ENCODE assay signal across 14 cellular contexts in genomic region chr11:86814775-86815174, GRCh38. TPM values are rescaled to one million over a fixed set of nuclear protein-coding genes. Genes with fewer than 3 reads are reported as not detected.
DNase-seq lines count a peak whose midpoint lies in the region; TF ChIP-seq lines count a peak whose summit lies in the region.
"Had no signal": no experiment of that assay in that cellular context is flagged by ENCODE, and none has a peak within 500 bp of the region (broad histone marks: within the 10 kb centered on the region; RNA-seq: fewer than 3 reads in every experiment).

No MANE protein-coding gene starts in this region.

- peak in 1 of 2 experiments; percentile 46; a peak in 1 of 4 replicates for TF ChIP-seq EP300 in SK-N-SH (IDR thresholded peaks at IDR 0.05; ENCODE audit: borderline replicate concordance in 1 of 2, low read depth in 1 of 2, low read length in 1 of 2)

- H3K4me3 ChIP-seq in SK-N-SH (ENCODE audit: low read depth in 2 of 2, low read length in 1 of 2) (no peak overlapping the region), rectal smooth muscle tissue (ENCODE audit: low read length) (no peak overlapping the region), OCI-LY7 (ENCODE audit: low read depth, low read length, poor library complexity, severe bottlenecking) (no peak overlapping the region)

- H3K4me2 ChIP-seq in SK-N-SH = peak overlapping the region; percentile 32; the same call in 1 of the 2 replicates
- no peak overlapping the region for H3K4me2 ChIP-seq in OCI-LY7 (ENCODE audit: low read length)

- intact Hi-C loops in Calu3 (cut with micrococcal nuclease; ENCODE audit: unreplicated experiment) (no loop called here), OCI-LY7 (cut with micrococcal nuclease; ENCODE audit: unreplicated experiment) (no loop called here)

- no peaks in the 10 kb centered on the region for H3K9me2 ChIP-seq in SK-N-SH
- H3K9me2 ChIP-seq in OCI-LY7 (ENCODE audit: insufficient read depth, low read length) = no peaks in the 10 kb centered on the region

- H3K4me1 ChIP-seq in SK-N-SH (ENCODE audit: control insufficient read depth in 1 of 2, insufficient read depth in 2 of 2, low read depth in 1 of 2, low read length in 1 of 2) = peaks cover 0 to 74% of the 10 kb centered on the region in 2 experiments
- peaks cover 49% of the 10 kb centered on the region for H3K4me1 ChIP-seq in rectal smooth muscle tissue (ENCODE audit: control insufficient read depth, insufficient read depth, low read length)
- no peaks in the 10 kb centered on the region for H3K4me1 ChIP-seq in OCI-LY7 (ENCODE audit: insufficient read depth, low read length, poor library complexity, severe bottlenecking)
- H3K4me1 ChIP-seq: BE2C had no signal

- H3F3A ChIP-seq in SK-N-SH (replicated peaks; ENCODE audit: insufficient read depth) = peaks cover 94% of the 10 kb centered on the region

- no peaks in the 10 kb centered on the region for H3K36me3 Mint-ChIP-seq in Calu3 (ENCODE audit: insufficient read depth, unreplicated experiment)
- H3K36me3 Mint-ChIP-seq: memory B cell had no signal

- no peak for TF ChIP-seq RAD21 in SK-N-SH (IDR thresholded peaks at IDR 0.05; ENCODE audit: low read length)

- no peaks in the 10 kb centered on the region for H3K9me3 Mint-ChIP-seq in Calu3 (ENCODE audit: low read depth, unreplicated experiment)
- H3K9me3 Mint-ChIP-seq: activated T-cell treated with anti-CD3 and anti-CD28 coated beads, Interleukin-2, amount 50 U/mL, for 24 hours; memory B cell had no signal

- TF ChIP-seq CTCF in SK-N-SH (IDR thresholded peaks at IDR 0.05) (no peak), Calu3 (IDR thresholded peaks at IDR 0.05; ENCODE audit: unreplicated experiment) (no peak), OCI-LY7 (conservative IDR thresholded peaks at IDR 0.05; ENCODE audit: low read length) (no peak)

- H3K9ac ChIP-seq in SK-N-SH (peak overlapping the region; percentile 57; the same call in 1 of the 2 replicates), rectal smooth muscle tissue (ENCODE audit: low read length) (no peak overlapping the region)

- H3K79me2 ChIP-seq in SK-N-SH (ENCODE audit: insufficient read depth) (peaks cover 81% of the 10 kb centered on the region), OCI-LY7 (ENCODE audit: insufficient read depth, low read depth, low read length) (no peaks in the 10 kb centered on the region)

- no peak overlapping the region for H2AFZ ChIP-seq in SK-N-SH (ENCODE audit: low read depth)
- no peak overlapping the region for H2AFZ ChIP-seq in OCI-LY7 (ENCODE audit: low read length)

- POLR2A ChIA-PET in SK-N-SH (lab: Yijun Ruan, JAX) = no interaction called here
- POLR2A ChIA-PET in OCI-LY7 (lab: Charles Lee) = no interaction called here

- H3K27me3 ChIP-seq in SK-N-SH (ENCODE audit: insufficient read depth) (no peaks in the 10 kb centered on the region), rectal smooth muscle tissue (ENCODE audit: control insufficient read depth, insufficient read depth, low read length) (no peaks in the 10 kb centered on the region)

- H3K27ac ChIP-seq in SK-N-SH (ENCODE audit: low read depth in 2 of 2, low read length in 1 of 2) (peak overlapping the region; percentile 83 to 95), rectal smooth muscle tissue (ENCODE audit: low read depth, low read length) (peak overlapping the region; percentile 92), OCI-LY7 (ENCODE audit: low read depth, low read length, poor library complexity, severe bottlenecking) (no peak overlapping the region)

- peaks cover 16 to 18% of the 10 kb centered on the region in 2 experiments for H3K36me3 ChIP-seq in SK-N-SH (replicated peaks in 1 of 2; ENCODE audit: control insufficient read depth in 1 of 2, insufficient read depth in 2 of 2, low read length in 1 of 2)
- no peaks in the 10 kb centered on the region for H3K36me3 ChIP-seq in rectal smooth muscle tissue (ENCODE audit: control insufficient read depth, insufficient read depth, low read length)
- H3K36me3 ChIP-seq in OCI-LY7 (ENCODE audit: insufficient read depth, low read length) = no peaks in the 10 kb centered on the region
- H3K36me3 ChIP-seq: BE2C had no signal

- 65% methylated on average over 3 of the region's 3 CpGs for WGBS in SK-N-SH (ENCODE audit: low lambda C conversion rate)

- peaks cover 47% of the 10 kb centered on the region for H3K4me1 Mint-ChIP-seq in Calu3 (ENCODE audit: low read depth, unreplicated experiment)

- BruUV-seq in Calu3 (replicated peaks; lab: Mats Ljungman, UMichigan) (no TSS peak), OCI-LY7 (replicated peaks; lab: Mats Ljungman, UMichigan) (no TSS peak)

- no peak overlapping the region for H3K27ac Mint-ChIP-seq in Calu3 (ENCODE audit: unreplicated experiment)
- H3K27ac Mint-ChIP-seq: activated T-cell treated with anti-CD3 and anti-CD28 coated beads, Interleukin-2, amount 50 U/mL, for 24 hours; memory B cell had no signal

- H3K9me3 ChIP-seq in SK-N-SH (no peaks in the 10 kb centered on the region), OCI-LY7 (ENCODE audit: low read length) (no peaks in the 10 kb centered on the region)
- H3K9me3 ChIP-seq: BE2C had no signal

- no peaks in the 10 kb centered on the region for H3K27me3 Mint-ChIP-seq in Calu3 (ENCODE audit: unreplicated experiment)

- DNase-seq in AG08396 (ENCODE audit: low spot score) (peak; percentile 45), SK-N-SH (no peak), glomerular visceral epithelial cell (ENCODE audit: extremely low spot score) (peak; percentile 44), Calu3 (no peak), OCI-LY7 (ENCODE audit: low spot score) (no peak), cerebellar nuclear complex (lab: John Stamatoyannopoulos, UW) (no peak), globus pallidus (ENCODE audit: low spot score) (no peak)
- DNase-seq: activated T-cell treated with anti-CD3 and anti-CD28 coated beads, Interleukin-2, amount 50 U/mL, for 24 hours; BE2C; GF-D8; NCI-H1694; small intestine had no signal

- CTCF ChIA-PET in SK-N-SH (lab: Yijun Ruan, JAX) = interaction anchor here (1.2 to 4.8 kb wide), 3 partner anchors 207 to 359 kb away, joined by 4 to 42 read pairs (median 13); no protein-coding TSS in a partner anchor
- CTCF ChIA-PET in Calu3 (lab: Charles Lee) = no interaction called here
- CTCF ChIA-PET in OCI-LY7 (lab: Charles Lee; ENCODE audit: unreplicated experiment) = no interaction called here

- no peak overlapping the region for H3K4me3 Mint-ChIP-seq in Calu3 (ENCODE audit: low read depth, unreplicated experiment)
- H3K4me3 Mint-ChIP-seq: activated T-cell treated with anti-CD3 and anti-CD28 coated beads, Interleukin-2, amount 50 U/mL, for 24 hours; memory B cell had no signal

- H4K20me1 ChIP-seq in SK-N-SH (ENCODE audit: insufficient read depth) (peaks cover 24% of the 10 kb centered on the region), OCI-LY7 (ENCODE audit: insufficient read depth, low read length) (0 out of 2 replicates have a peak, but pooled peaks cover 3% of the 10 kb centered on the region)

TF ChIP-seq in SK-N-SH, 30 proteins besides CTCF, POLR2A, EP300 and RAD21 (continues in another document):
- TF ChIP-seq, protein P1, sequence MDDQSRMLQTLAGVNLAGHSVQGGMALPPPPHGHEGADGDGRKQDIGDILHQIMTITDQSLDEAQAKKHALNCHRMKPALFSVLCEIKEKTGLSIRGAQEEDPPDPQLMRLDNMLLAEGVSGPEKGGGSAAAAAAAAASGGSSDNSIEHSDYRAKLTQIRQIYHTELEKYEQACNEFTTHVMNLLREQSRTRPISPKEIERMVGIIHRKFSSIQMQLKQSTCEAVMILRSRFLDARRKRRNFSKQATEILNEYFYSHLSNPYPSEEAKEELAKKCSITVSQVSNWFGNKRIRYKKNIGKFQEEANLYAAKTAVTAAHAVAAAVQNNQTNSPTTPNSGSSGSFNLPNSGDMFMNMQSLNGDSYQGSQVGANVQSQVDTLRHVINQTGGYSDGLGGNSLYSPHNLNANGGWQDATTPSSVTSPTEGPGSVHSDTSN (IDR thresholded peaks at IDR 0.05) = peak; percentile 74
- TF ChIP-seq NRF1 (IDR thresholded peaks at IDR 0.05; ENCODE audit: low read depth, low read length) (no peak), TEAD4 (IDR thresholded peaks at IDR 0.05; ENCODE audit: borderline replicate concordance, insufficient read depth) (0 out of 2 replicates have a peak, but pooled peaks have one; percentile 32), MEF2A (IDR thresholded peaks at IDR 0.05; ENCODE audit: borderline replicate concordance, low read depth) (peak; percentile 33; the same call in 1 of the 2 replicates), JUND (IDR thresholded peaks at IDR 0.05) (peak; percentile 60; the same call in 1 of the 2 replicates), GABPA (IDR thresholded peaks at IDR 0.05; ENCODE audit: low read depth) (no peak), TCF12 (IDR thresholded peaks at IDR 0.05) (peak; percentile 49), CHD2 (IDR thresholded peaks at IDR 0.05; ENCODE audit: low read length, partially characterized antibody) (no peak), POLR2AphosphoS5 (IDR thresholded peaks at IDR 0.05; ENCODE audit: low read depth, low read length) (0 out of 2 replicates have a peak, but pooled peaks have one; percentile 26), RFX5 (IDR thresholded peaks at IDR 0.05; ENCODE audit: low read length) (no peak)
- TF ChIP-seq, protein P2, sequence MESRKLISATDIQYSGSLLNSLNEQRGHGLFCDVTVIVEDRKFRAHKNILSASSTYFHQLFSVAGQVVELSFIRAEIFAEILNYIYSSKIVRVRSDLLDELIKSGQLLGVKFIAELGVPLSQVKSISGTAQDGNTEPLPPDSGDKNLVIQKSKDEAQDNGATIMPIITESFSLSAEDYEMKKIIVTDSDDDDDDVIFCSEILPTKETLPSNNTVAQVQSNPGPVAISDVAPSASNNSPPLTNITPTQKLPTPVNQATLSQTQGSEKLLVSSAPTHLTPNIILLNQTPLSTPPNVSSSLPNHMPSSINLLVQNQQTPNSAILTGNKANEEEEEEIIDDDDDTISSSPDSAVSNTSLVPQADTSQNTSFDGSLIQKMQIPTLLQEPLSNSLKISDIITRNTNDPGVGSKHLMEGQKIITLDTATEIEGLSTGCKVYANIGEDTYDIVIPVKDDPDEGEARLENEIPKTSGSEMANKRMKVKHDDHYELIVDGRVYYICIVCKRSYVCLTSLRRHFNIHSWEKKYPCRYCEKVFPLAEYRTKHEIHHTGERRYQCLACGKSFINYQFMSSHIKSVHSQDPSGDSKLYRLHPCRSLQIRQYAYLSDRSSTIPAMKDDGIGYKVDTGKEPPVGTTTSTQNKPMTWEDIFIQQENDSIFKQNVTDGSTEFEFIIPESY (IDR thresholded peaks at IDR 0.05; ENCODE audit: borderline replicate concordance, low read depth) = no peak

RNA-seq across cellular contexts. Expression of gene PRSS23, which starts 14.4 kb away (rescaled TPM):
- 326 and 429 TPM in 2 replicates for polyA plus RNA-seq in SK-N-SH (2012; rRNA removed)
- polyA plus RNA-seq in SK-N-SH (2012; cell fraction: cytosol; rRNA removed) = 346 and 361 TPM in 2 replicates
- 89.2 and 204 TPM in 2 replicates for polyA plus RNA-seq in SK-N-SH (2012; cell fraction: nucleus; rRNA removed)
- 13.9 and 14.5 TPM in 2 replicates for total RNA-seq in Calu3 (2022)
- total RNA-seq in OCI-LY7 (2014; rRNA removed; shearing (Covaris generic)) = not detected in 2 replicates
- not detected in 2 replicates for total RNA-seq in OCI-LY7 (2022)

Comparison
In these comparisons a context has a peak if more than half of its experiments do, and no peak if none do; other contexts are left out.
1. DNase-seq: peak in AG08396 (single experiment) and glomerular visceral epithelial cell (single experiment); none in SK-N-SH (single experiment), Calu3 (single experiment), OCI-LY7 (single experiment), cerebellar nuclear complex (0 of 2) and globus pallidus (single experiment).
2. RNA of gene PRSS23, which starts 14.4 kb away (total RNA-seq): 13.9 to 14.5 TPM in Calu3; not detected in OCI-LY7; every median in the first group is over 10 times any median in the second.